9 cellular contexts compared by ENCODE assay signal in the genomic region with DNA sequence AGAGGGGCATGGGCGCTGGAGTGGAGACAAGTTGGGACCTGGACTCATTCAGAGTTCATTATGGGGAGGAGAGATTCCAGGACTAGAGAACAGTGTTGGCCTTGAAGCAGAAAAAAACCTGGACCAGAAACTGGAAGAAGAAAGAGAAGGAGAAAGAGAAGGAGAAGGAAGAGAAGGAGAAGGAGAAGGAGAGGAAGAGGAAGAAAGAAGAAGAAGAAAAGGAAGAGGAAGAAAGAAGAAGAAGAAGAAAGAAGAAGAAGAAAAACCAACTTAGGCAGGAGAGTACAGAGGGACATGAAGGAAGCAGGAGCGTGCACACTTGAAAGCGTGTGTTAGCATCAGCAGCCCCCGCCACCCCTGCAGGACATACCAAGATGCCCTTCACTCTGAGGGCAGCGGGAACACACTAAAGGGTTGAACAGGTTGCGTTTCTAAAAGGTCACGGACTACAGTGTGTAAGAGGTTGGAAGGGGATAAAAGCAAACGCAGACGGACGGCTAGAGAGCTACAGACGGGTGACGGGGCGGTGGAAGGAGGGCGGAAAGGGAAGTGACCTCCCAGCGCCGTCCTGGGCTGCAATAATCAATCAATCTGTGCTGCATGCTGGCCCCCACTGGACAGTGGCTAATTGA.
DNase-seq lines count a peak whose midpoint lies in the region; ATAC-seq, FAIRE-seq and TF ChIP-seq lines count a peak whose summit lies in the region.
"Had no signal": no experiment of that assay in that cellular context is flagged by ENCODE, and none has a peak within 500 bp of the region (broad histone marks: within the 10 kb centered on the region; RNA-seq: fewer than 3 reads in every experiment).

No MANE protein-coding gene starts in this region.

- no TSS peak for BruUV-seq in Panc1 (replicated peaks; lab: Mats Ljungman, UMichigan)

- TF ChIP-seq CTCF in Panc1 (IDR thresholded peaks at IDR 0.05) = no peak

- peak; percentile 52 for ATAC-seq in Panc1
- ATAC-seq in stimulated activated naive CD8-positive, alpha-beta T cell treated with anti-CD3 and anti-CD28 coated beads, Interleukin-15, amount 100 ng/mL, for 72 hours = no peak
- no peak for ATAC-seq in HG03097 (IDR thresholded peaks at IDR 0.05; ENCODE audit: low FRiP score, unreplicated experiment)

- H3K4me3 ChIP-seq in Panc1 (ENCODE audit: low read depth in 2 of 2, low read length in 2 of 2) = peak overlapping the region; percentile 44 to 51
- H3K4me3 ChIP-seq in iPS-18c (ENCODE audit: insufficient read depth, low read depth, low read length) = peak overlapping the region; percentile 75
- H3K4me3 ChIP-seq: SJCRH30 had no signal

- intact Hi-C loops in Panc1 (cut with micrococcal nuclease; ENCODE audit: unreplicated experiment) = no loop called here

- POLR2A ChIA-PET in Panc1 (lab: Charles Lee) = no interaction called here

- no peaks in the 10 kb centered on the region for H3K36me3 Mint-ChIP-seq in T-helper 1 cell treated with Interleukin-12 subunit alpha and Interleukin-12 subunit beta and Interleukin-4 antibody, amounts not matched to agents 30 μg/mL and 1 μg/mL, for 36 hours (ENCODE audit: low read depth)

- DNase-seq in T-helper 1 cell (no peak), Panc1 (ENCODE audit: low read depth, low spot score) (no peak), NCI-H774 (lab: John Stamatoyannopoulos, UW) (no peak), RCC 7860 (ENCODE audit: low spot score) (no peak)
- no peak for DNase-seq in stimulated activated naive CD8-positive, alpha-beta T cell treated with anti-CD3 and anti-CD28 coated beads, Interleukin-15, amount 100 ng/mL, for 72 hours
- DNase-seq: SJCRH30 had no signal

- in situ Hi-C loops in Panc1 (cut with HindIII; ENCODE audit: low pct_unique_long_range_greater_than_20kb, low sequenced_read_pairs) = no loop called here

- H3K27me3 Mint-ChIP-seq in T-helper 1 cell treated with Interleukin-12 subunit alpha and Interleukin-12 subunit beta and Interleukin-4 antibody, amounts not matched to agents 30 μg/mL and 1 μg/mL, for 36 hours (ENCODE audit: low read depth) = peaks cover 27% of the 10 kb centered on the region
- peaks cover 52% of the 10 kb centered on the region for H3K27me3 Mint-ChIP-seq in stimulated activated naive CD8-positive, alpha-beta T cell treated with anti-CD3 and anti-CD28 coated beads, Interleukin-15, amount 100 ng/mL, for 72 hours

- no peak for FAIRE-seq in RCC 7860 (lab: Jason Lieb, UNC)

- peaks cover 30% of the 10 kb centered on the region for H3K27me3 ChIP-seq in Panc1 (ENCODE audit: control insufficient read depth, insufficient read depth, low read length)

- no peaks in the 10 kb centered on the region for H3K36me3 ChIP-seq in Panc1 (ENCODE audit: control insufficient read depth, insufficient read depth, low read length)
- H3K36me3 ChIP-seq: SJCRH30 had no signal

- no peaks in the 10 kb centered on the region for H3K9me3 ChIP-seq in Panc1 (ENCODE audit: control insufficient read depth, insufficient read depth, low read depth, low read length)
- peaks cover 9% of the 10 kb centered on the region for H3K9me3 ChIP-seq in iPS-18c (ENCODE audit: control insufficient read depth, insufficient read depth, low read length)
- H3K9me3 ChIP-seq: SJCRH30 had no signal

- H3K4me1 Mint-ChIP-seq in T-helper 1 cell treated with Interleukin-12 subunit alpha and Interleukin-12 subunit beta and Interleukin-4 antibody, amounts not matched to agents 30 μg/mL and 1 μg/mL, for 36 hours (ENCODE audit: low read depth) = peaks cover 2% of the 10 kb centered on the region
- peaks cover 19% of the 10 kb centered on the region for H3K4me1 Mint-ChIP-seq in stimulated activated naive CD8-positive, alpha-beta T cell treated with anti-CD3 and anti-CD28 coated beads, Interleukin-15, amount 100 ng/mL, for 72 hours

- CTCF ChIA-PET in Panc1 (lab: Charles Lee) = no interaction called here

- no peak overlapping the region for H3K27ac Mint-ChIP-seq in T-helper 1 cell treated with Interleukin-12 subunit alpha and Interleukin-12 subunit beta and Interleukin-4 antibody, amounts not matched to agents 30 μg/mL and 1 μg/mL, for 36 hours
- H3K27ac Mint-ChIP-seq in stimulated activated naive CD8-positive, alpha-beta T cell treated with anti-CD3 and anti-CD28 coated beads, Interleukin-15, amount 100 ng/mL, for 72 hours = no peak overlapping the region

- H3K9me3 Mint-ChIP-seq in T-helper 1 cell treated with Interleukin-12 subunit alpha and Interleukin-12 subunit beta and Interleukin-4 antibody, amounts not matched to agents 30 μg/mL and 1 μg/mL, for 36 hours = no peaks in the 10 kb centered on the region
- peaks cover 0 to 1% of the 10 kb centered on the region in 2 donors for H3K9me3 Mint-ChIP-seq in stimulated activated naive CD8-positive, alpha-beta T cell treated with anti-CD3 and anti-CD28 coated beads, Interleukin-15, amount 100 ng/mL, for 72 hours

- peak overlapping the region; percentile 38 for H3K4me3 Mint-ChIP-seq in T-helper 1 cell treated with Interleukin-12 subunit alpha and Interleukin-12 subunit beta and Interleukin-4 antibody, amounts not matched to agents 30 μg/mL and 1 μg/mL, for 36 hours
- peak overlapping the region; percentile 13 to 35 for H3K4me3 Mint-ChIP-seq in stimulated activated naive CD8-positive, alpha-beta T cell treated with anti-CD3 and anti-CD28 coated beads, Interleukin-15, amount 100 ng/mL, for 72 hours

- H3K4me1 ChIP-seq in Panc1 (ENCODE audit: control insufficient read depth, insufficient read depth, low read length) = 0 out of 2 replicates have a peak, but pooled peaks cover 3% of the 10 kb centered on the region
- H3K4me1 ChIP-seq: SJCRH30 had no signal

- H3K27ac ChIP-seq in Panc1 (ENCODE audit: low read length) = no peak overlapping the region
- H3K27ac ChIP-seq: SJCRH30 had no signal
